In genomic region chr11:65860278-65861164, GRCh38 we compare ENCODE assay signal across 1 cellular context.
TF ChIP-seq lines count a peak whose summit lies in the region.

MUS81 (plus strand) TSS chr11:65860433; CDS start chr11:65860754, 321 bp downstream.

TF ChIP-seq in HEK293, 187 proteins besides CTCF, POLR2A, EP300 and RAD21 (continued from another document and continues in another):
- peak; percentile 75 for TF ChIP-seq HIC1 (tag by site-specific recombination; IDR thresholded peaks at IDR 0.05)
- TF ChIP-seq HOXC10 (CRISPR knock-in tag; IDR thresholded peaks at IDR 0.05), result no peak
- TF ChIP-seq KLF17 (tag by site-specific recombination; IDR thresholded peaks at IDR 0.05), result no peak; the same call in 1 of the 2 replicates
- no peak for TF ChIP-seq ZNF18 (tag by site-specific recombination; IDR thresholded peaks at IDR 0.05)
- no peak for TF ChIP-seq ZNF114 (tag by site-specific recombination; IDR thresholded peaks at IDR 0.05)
- TF ChIP-seq ZNF76 (tag by site-specific recombination; IDR thresholded peaks at IDR 0.05; ENCODE audit: borderline replicate concordance, low read depth), result peak; percentile 51; the same call in 1 of the 2 replicates
- no peak for TF ChIP-seq ZNF146 (tag by site-specific recombination; IDR thresholded peaks at IDR 0.05)
- peak; percentile 63 for TF ChIP-seq ZNF518A (tag by site-specific recombination; conservative IDR thresholded peaks at IDR 0.05; ENCODE audit: low read depth)
- no peak for TF ChIP-seq ATF2 (tag by site-specific recombination; IDR thresholded peaks at IDR 0.05; ENCODE audit: low read depth)
- TF ChIP-seq PBX3 (CRISPR knock-in tag; IDR thresholded peaks at IDR 0.05), result peak; percentile 78
- TF ChIP-seq ZNF202 (tag by site-specific recombination; IDR thresholded peaks at IDR 0.05; ENCODE audit: borderline replicate concordance), result no peak
- no peak for TF ChIP-seq SETDB1 (IDR thresholded peaks at IDR 0.05; ENCODE audit: insufficient read length, low read length)
- no peak for TF ChIP-seq SCRT2 (tag by site-specific recombination; IDR thresholded peaks at IDR 0.05)
- TF ChIP-seq ZSCAN5A (tag by site-specific recombination; IDR thresholded peaks at IDR 0.05), result no peak
- TF ChIP-seq ZNF274 (IDR thresholded peaks at IDR 0.05; ENCODE audit: low read length), result no peak
- no peak for TF ChIP-seq ZNF274 (tag by site-specific recombination; IDR thresholded peaks at IDR 0.05; ENCODE audit: borderline replicate concordance)
- no peak for TF ChIP-seq ZBTB49 (tag by site-specific recombination; IDR thresholded peaks at IDR 0.05; ENCODE audit: low read depth)
- no peak for TF ChIP-seq ZNF211 (tag by site-specific recombination; IDR thresholded peaks at IDR 0.05; ENCODE audit: low read depth)
- TF ChIP-seq ZNF837 (tag by site-specific recombination; IDR thresholded peaks at IDR 0.05), result no peak
- TF ChIP-seq HOXA7 (CRISPR knock-in tag; IDR thresholded peaks at IDR 0.05; ENCODE audit: borderline replicate concordance), result no peak
- TF ChIP-seq ZBTB44 (tag by site-specific recombination; IDR thresholded peaks at IDR 0.05), result no peak
- peak; percentile 68; the same call in 1 of the 2 replicates for TF ChIP-seq ZNF24 (tag by site-specific recombination; IDR thresholded peaks at IDR 0.05)
- TF ChIP-seq ZNF174 (tag by site-specific recombination; IDR thresholded peaks at IDR 0.05), result no peak
- no peak for TF ChIP-seq OSR2 (tag by site-specific recombination; IDR thresholded peaks at IDR 0.05)
- no peak for TF ChIP-seq ZNF747 (tag by site-specific recombination; IDR thresholded peaks at IDR 0.05)
- TF ChIP-seq ZNF280C (tag by site-specific recombination; IDR thresholded peaks at IDR 0.05), result no peak
- TF ChIP-seq ZNF292 (tag by site-specific recombination; IDR thresholded peaks at IDR 0.05; ENCODE audit: borderline replicate concordance, low read depth), result no peak
- TF ChIP-seq ZNF112 (tag by site-specific recombination; IDR thresholded peaks at IDR 0.05), result no peak
- TF ChIP-seq ZNF148 (tag by site-specific recombination; IDR thresholded peaks at IDR 0.05; ENCODE audit: borderline replicate concordance), result no peak
- TF ChIP-seq ZNF175 (tag by site-specific recombination; IDR thresholded peaks at IDR 0.05), result no peak
- TF ChIP-seq ZNF324 (tag by site-specific recombination; IDR thresholded peaks at IDR 0.05), result peak; percentile 67
